1 cellular context compared by ENCODE assay signal in the genomic region with DNA sequence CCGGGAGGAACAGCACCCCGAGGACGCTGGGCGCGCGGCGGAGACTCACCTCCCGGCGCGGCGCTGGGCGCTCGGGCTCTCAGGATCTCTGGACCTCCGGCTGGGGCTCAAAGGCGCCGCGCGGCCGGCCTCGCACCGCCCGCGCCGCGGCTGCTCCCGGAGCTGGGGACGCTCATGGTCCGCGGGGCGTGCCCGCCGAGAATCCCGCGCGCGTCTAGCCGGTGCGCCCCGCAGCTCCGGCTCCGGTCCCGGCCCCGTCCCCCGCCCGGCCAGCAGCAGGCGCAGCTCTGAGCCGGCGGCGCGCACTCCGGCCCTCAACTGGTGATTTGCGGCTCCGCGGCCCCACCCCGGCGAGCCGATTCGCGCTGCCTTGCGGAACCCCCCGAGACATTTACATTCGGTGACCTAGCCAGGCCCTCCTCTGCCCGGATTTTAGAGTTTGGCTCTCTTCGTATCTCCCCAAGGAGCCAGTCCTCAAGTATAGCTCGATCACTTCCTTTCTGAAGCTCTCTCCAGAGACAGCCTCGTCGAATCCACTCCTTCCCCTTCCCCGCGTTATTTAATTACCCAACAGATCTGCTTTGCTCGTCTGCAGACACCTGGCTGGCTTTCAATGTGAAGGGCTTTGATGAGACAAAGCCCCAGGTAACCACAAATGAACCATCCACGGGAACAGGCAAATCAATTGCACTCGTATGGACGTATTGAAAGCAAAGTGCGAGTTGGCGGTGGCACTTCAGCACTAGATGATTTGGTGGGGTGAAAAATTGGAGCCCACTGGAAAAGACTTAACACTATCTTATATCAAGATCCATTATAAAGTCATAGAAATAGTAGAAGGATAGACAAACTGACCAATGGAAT.
A peak's percentile ranks its signal among the peaks of the same experiment; 100 is the strongest.
TF ChIP-seq lines count a peak whose summit lies in the region.

A gene (minus strand): TSS at position 289 of the 864 bp plus-strand sequence. CDS start 6,907 bp downstream, outside the sequence.

TF ChIP-seq in WTC11, 78 proteins besides CTCF, POLR2A, EP300 and RAD21 (continued from another document):
- TF ChIP-seq, protein P1, sequence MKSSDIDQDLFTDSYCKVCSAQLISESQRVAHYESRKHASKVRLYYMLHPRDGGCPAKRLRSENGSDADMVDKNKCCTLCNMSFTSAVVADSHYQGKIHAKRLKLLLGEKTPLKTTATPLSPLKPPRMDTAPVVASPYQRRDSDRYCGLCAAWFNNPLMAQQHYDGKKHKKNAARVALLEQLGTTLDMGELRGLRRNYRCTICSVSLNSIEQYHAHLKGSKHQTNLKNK (CRISPR knock-in tag; IDR thresholded peaks at IDR 0.05): no peak
- TF ChIP-seq, protein P2, sequence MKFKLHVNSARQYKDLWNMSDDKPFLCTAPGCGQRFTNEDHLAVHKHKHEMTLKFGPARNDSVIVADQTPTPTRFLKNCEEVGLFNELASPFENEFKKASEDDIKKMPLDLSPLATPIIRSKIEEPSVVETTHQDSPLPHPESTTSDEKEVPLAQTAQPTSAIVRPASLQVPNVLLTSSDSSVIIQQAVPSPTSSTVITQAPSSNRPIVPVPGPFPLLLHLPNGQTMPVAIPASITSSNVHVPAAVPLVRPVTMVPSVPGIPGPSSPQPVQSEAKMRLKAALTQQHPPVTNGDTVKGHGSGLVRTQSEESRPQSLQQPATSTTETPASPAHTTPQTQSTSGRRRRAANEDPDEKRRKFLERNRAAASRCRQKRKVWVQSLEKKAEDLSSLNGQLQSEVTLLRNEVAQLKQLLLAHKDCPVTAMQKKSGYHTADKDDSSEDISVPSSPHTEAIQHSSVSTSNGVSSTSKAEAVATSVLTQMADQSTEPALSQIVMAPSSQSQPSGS (CRISPR knock-in tag; IDR thresholded peaks at IDR 0.05; ENCODE audit: borderline replicate concordance, low read depth): no peak
- TF ChIP-seq, protein P3, sequence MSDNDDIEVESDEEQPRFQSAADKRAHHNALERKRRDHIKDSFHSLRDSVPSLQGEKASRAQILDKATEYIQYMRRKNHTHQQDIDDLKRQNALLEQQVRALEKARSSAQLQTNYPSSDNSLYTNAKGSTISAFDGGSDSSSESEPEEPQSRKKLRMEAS (CRISPR knock-in tag; IDR thresholded peaks at IDR 0.05): no peak
- TF ChIP-seq ZNF416 (CRISPR knock-in tag; IDR thresholded peaks at IDR 0.05) (no peak), GRHL2 (CRISPR knock-in tag; IDR thresholded peaks at IDR 0.05; ENCODE audit: insufficient replicate concordance, severe bottlenecking) (no peak), ZNF423 (CRISPR knock-in tag; IDR thresholded peaks at IDR 0.05) (peak; percentile 83), SP1 (CRISPR knock-in tag; conservative IDR thresholded peaks at IDR 0.05) (0 out of 2 replicates have a peak, but pooled peaks have one; percentile 45), NR3C1 (CRISPR knock-in tag; conservative IDR thresholded peaks at IDR 0.05; ENCODE audit: low read depth) (no peak), ZNF263 (CRISPR knock-in tag; IDR thresholded peaks at IDR 0.05; ENCODE audit: low read depth) (no peak), CBFB (CRISPR knock-in tag; IDR thresholded peaks at IDR 0.05; ENCODE audit: low read depth) (no peak), NR1H2 (CRISPR knock-in tag; IDR thresholded peaks at IDR 0.05) (no peak), ELF4 (CRISPR knock-in tag; IDR thresholded peaks at IDR 0.05; ENCODE audit: low read depth) (no peak), ZNF671 (CRISPR knock-in tag; IDR thresholded peaks at IDR 0.05) (no peak), KAT7 (CRISPR knock-in tag; IDR thresholded peaks at IDR 0.05; ENCODE audit: borderline replicate concordance) (no peak), MXD4 (CRISPR knock-in tag; IDR thresholded peaks at IDR 0.05; ENCODE audit: borderline replicate concordance) (no peak), EMX1 (CRISPR knock-in tag; IDR thresholded peaks at IDR 0.05) (no peak), ESRRA (CRISPR knock-in tag; IDR thresholded peaks at IDR 0.05; ENCODE audit: borderline replicate concordance) (0 out of 2 replicates have a peak, but pooled peaks have one; percentile 48), ZBTB21 (CRISPR knock-in tag; IDR thresholded peaks at IDR 0.05; ENCODE audit: borderline replicate concordance) (no peak), ETV6 (CRISPR knock-in tag; IDR thresholded peaks at IDR 0.05) (0 out of 2 replicates have a peak, but pooled peaks have one; percentile 59), NR2C2 (CRISPR knock-in tag; IDR thresholded peaks at IDR 0.05) (no peak), SMAD3 (CRISPR knock-in tag; IDR thresholded peaks at IDR 0.05; ENCODE audit: borderline replicate concordance) (no peak), JUN (CRISPR knock-in tag; IDR thresholded peaks at IDR 0.05) (no peak), HMGA2 (CRISPR knock-in tag; IDR thresholded peaks at IDR 0.05) (no peak), IRF2 (CRISPR knock-in tag; IDR thresholded peaks at IDR 0.05; ENCODE audit: borderline replicate concordance, low read depth) (no peak), SMAD4 (CRISPR knock-in tag; IDR thresholded peaks at IDR 0.05) (no peak)
- TF ChIP-seq, protein P4, sequence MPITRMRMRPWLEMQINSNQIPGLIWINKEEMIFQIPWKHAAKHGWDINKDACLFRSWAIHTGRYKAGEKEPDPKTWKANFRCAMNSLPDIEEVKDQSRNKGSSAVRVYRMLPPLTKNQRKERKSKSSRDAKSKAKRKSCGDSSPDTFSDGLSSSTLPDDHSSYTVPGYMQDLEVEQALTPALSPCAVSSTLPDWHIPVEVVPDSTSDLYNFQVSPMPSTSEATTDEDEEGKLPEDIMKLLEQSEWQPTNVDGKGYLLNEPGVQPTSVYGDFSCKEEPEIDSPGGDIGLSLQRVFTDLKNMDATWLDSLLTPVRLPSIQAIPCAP (CRISPR knock-in tag; IDR thresholded peaks at IDR 0.05): no peak
- TF ChIP-seq, protein P5, sequence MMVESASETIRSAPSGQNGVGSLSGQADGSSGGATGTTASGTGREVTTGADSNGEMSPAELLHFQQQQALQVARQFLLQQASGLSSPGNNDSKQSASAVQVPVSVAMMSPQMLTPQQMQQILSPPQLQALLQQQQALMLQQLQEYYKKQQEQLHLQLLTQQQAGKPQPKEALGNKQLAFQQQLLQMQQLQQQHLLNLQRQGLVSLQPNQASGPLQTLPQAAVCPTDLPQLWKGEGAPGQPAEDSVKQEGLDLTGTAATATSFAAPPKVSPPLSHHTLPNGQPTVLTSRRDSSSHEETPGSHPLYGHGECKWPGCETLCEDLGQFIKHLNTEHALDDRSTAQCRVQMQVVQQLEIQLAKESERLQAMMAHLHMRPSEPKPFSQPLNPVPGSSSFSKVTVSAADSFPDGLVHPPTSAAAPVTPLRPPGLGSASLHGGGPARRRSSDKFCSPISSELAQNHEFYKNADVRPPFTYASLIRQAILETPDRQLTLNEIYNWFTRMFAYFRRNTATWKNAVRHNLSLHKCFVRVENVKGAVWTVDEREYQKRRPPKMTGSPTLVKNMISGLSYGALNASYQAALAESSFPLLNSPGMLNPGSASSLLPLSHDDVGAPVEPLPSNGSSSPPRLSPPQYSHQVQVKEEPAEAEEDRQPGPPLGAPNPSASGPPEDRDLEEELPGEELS (CRISPR knock-in tag; IDR thresholded peaks at IDR 0.05): peak; percentile 81; the same call in 1 of the 2 replicates
- TF ChIP-seq, protein P6, sequence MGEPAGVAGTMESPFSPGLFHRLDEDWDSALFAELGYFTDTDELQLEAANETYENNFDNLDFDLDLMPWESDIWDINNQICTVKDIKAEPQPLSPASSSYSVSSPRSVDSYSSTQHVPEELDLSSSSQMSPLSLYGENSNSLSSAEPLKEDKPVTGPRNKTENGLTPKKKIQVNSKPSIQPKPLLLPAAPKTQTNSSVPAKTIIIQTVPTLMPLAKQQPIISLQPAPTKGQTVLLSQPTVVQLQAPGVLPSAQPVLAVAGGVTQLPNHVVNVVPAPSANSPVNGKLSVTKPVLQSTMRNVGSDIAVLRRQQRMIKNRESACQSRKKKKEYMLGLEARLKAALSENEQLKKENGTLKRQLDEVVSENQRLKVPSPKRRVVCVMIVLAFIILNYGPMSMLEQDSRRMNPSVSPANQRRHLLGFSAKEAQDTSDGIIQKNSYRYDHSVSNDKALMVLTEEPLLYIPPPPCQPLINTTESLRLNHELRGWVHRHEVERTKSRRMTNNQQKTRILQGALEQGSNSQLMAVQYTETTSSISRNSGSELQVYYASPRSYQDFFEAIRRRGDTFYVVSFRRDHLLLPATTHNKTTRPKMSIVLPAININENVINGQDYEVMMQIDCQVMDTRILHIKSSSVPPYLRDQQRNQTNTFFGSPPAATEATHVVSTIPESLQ (CRISPR knock-in tag; IDR thresholded peaks at IDR 0.05): no peak
- TF ChIP-seq, protein P7, sequence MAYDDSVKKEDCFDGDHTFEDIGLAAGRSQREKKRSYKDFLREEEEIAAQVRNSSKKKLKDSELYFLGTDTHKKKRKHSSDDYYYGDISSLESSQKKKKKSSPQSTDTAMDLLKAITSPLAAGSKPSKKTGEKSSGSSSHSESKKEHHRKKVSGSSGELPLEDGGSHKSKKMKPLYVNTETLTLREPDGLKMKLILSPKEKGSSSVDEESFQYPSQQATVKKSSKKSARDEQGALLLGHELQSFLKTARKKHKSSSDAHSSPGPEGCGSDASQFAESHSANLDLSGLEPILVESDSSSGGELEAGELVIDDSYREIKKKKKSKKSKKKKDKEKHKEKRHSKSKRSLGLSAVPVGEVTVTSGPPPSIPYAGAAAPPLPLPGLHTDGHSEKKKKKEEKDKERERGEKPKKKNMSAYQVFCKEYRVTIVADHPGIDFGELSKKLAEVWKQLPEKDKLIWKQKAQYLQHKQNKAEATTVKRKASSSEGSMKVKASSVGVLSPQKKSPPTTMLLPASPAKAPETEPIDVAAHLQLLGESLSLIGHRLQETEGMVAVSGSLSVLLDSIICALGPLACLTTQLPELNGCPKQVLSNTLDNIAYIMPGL (CRISPR knock-in tag; IDR thresholded peaks at IDR 0.05): peak; percentile 57; the same call in 1 of the 2 replicates
- TF ChIP-seq, protein P8, sequence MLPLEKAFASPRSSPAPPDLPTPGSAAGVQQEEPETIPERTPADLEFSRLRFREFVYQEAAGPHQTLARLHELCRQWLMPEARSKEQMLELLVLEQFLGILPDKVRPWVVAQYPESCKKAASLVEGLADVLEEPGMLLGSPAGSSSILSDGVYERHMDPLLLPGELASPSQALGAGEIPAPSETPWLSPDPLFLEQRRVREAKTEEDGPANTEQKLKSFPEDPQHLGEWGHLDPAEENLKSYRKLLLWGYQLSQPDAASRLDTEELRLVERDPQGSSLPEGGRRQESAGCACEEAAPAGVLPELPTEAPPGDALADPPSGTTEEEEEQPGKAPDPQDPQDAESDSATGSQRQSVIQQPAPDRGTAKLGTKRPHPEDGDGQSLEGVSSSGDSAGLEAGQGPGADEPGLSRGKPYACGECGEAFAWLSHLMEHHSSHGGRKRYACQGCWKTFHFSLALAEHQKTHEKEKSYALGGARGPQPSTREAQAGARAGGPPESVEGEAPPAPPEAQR (CRISPR knock-in tag; IDR thresholded peaks at IDR 0.05): no peak
- TF ChIP-seq, protein P9, sequence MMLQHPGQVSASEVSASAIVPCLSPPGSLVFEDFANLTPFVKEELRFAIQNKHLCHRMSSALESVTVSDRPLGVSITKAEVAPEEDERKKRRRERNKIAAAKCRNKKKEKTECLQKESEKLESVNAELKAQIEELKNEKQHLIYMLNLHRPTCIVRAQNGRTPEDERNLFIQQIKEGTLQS (CRISPR knock-in tag; conservative IDR thresholded peaks at IDR 0.05): no peak
